In genomic region chr11:69888671-69889076, GRCh38 we compare ENCODE assay signal across 8 cellular contexts.
DNase-seq lines count a peak whose midpoint lies in the region; ATAC-seq and TF ChIP-seq lines count a peak whose summit lies in the region.

No MANE protein-coding gene starts in this region.

- DNase-seq in AG09319 (ENCODE audit: extremely low read depth, low read depth) (peak; percentile 16), GM20000 (ENCODE audit: low spot score) (peak; percentile 86), NCI-H510A treated with DMSO at 0.1 percent for 48 hours (lab: John Stamatoyannopoulos, UW) (peak; percentile 9), mesendoderm (peak; percentile 85)
- peak; percentile 69 for DNase-seq in activated CD4-positive, alpha-beta memory T cell treated with anti-CD3 and anti-CD28 coated beads, Interleukin-2, amount 10 ng/mL, durations not matched to agents 7 days and 5 days
- DNase-seq in effector CD8-positive, alpha-beta T cell (lab: John Stamatoyannopoulos, UW) = peak; percentile 52
- peak; percentile 86 for DNase-seq in stimulated activated CD8-positive, alpha-beta memory T cell treated with anti-CD3 and anti-CD28 coated beads, Interleukin-4, amount 100 ng/mL, for 48 hours

- H2AK5ac ChIP-seq in mesendoderm (ENCODE audit: low read length) = no peak overlapping the region

- H3K4me1 ChIP-seq in mesendoderm (ENCODE audit: control insufficient read depth, low read depth, low read length) = no peaks in the 10 kb centered on the region

- no peak overlapping the region for H3K27ac ChIP-seq in mesendoderm (ENCODE audit: low read depth, low read length)

- POLR2A ChIA-PET in activated CD4-positive, alpha-beta memory T cell treated with anti-CD3 and anti-CD28 coated beads, Interleukin-2, amount 10 ng/mL, durations not matched to agents 7 days and 5 days (lab: Charles Lee) = no interaction called here

- no peak overlapping the region for H3K18ac ChIP-seq in mesendoderm (ENCODE audit: low read length)

- H4K8ac ChIP-seq in mesendoderm (ENCODE audit: low read depth, low read length) = no peak overlapping the region

- CTCF ChIA-PET in activated CD4-positive, alpha-beta memory T cell treated with anti-CD3 and anti-CD28 coated beads, Interleukin-2, amount 10 ng/mL, durations not matched to agents 7 days and 5 days (lab: Charles Lee) = interaction anchor here (0.7 to 1.4 kb wide), 3 partner anchors 15 to 236 kb away, joined by 3 to 4 read pairs (median 3); no protein-coding TSS in a partner anchor

- H4K5ac ChIP-seq in mesendoderm (ENCODE audit: low read length) = no peak overlapping the region

- H3K27ac Mint-ChIP-seq in activated CD4-positive, alpha-beta memory T cell treated with anti-CD3 and anti-CD28 coated beads, Interleukin-2, amount 10 ng/mL, durations not matched to agents 7 days and 5 days = no peak overlapping the region

- H2BK15ac ChIP-seq in mesendoderm (replicated peaks; ENCODE audit: low read depth) = no peak overlapping the region

- ATAC-seq in HG03460 (IDR thresholded peaks at IDR 0.05; ENCODE audit: unreplicated experiment) = no peak

- H3K36me3 Mint-ChIP-seq in activated CD4-positive, alpha-beta memory T cell treated with anti-CD3 and anti-CD28 coated beads, Interleukin-2, amount 10 ng/mL, durations not matched to agents 7 days and 5 days (ENCODE audit: low read depth) = no peaks in the 10 kb centered on the region

- H3K4me1 Mint-ChIP-seq in activated CD4-positive, alpha-beta memory T cell treated with anti-CD3 and anti-CD28 coated beads, Interleukin-2, amount 10 ng/mL, durations not matched to agents 7 days and 5 days = no peaks in the 10 kb centered on the region

- H3K9me3 Mint-ChIP-seq in activated CD4-positive, alpha-beta memory T cell treated with anti-CD3 and anti-CD28 coated beads, Interleukin-2, amount 10 ng/mL, durations not matched to agents 7 days and 5 days = no peaks in the 10 kb centered on the region

- H3K79me1 ChIP-seq in mesendoderm (ENCODE audit: low read length) = no peaks in the 10 kb centered on the region

- H2BK5ac ChIP-seq in mesendoderm (ENCODE audit: low read length) = no peak overlapping the region

- no peak overlapping the region for H3K9ac ChIP-seq in mesendoderm (ENCODE audit: low read length)

- no peak overlapping the region for H3K4ac ChIP-seq in mesendoderm (ENCODE audit: low read depth, low read length)

- H3K4me2 ChIP-seq in mesendoderm (ENCODE audit: low read length) = no peak overlapping the region

- no peaks in the 10 kb centered on the region for H3K27me3 ChIP-seq in mesendoderm (ENCODE audit: insufficient read depth, low read length, poor library complexity)

- H3K36me3 ChIP-seq in mesendoderm (ENCODE audit: control insufficient read depth, insufficient read depth, low read length) = no peaks in the 10 kb centered on the region

- WGBS in mesendoderm (ENCODE audit: extremely low coverage, insufficient coverage, low lambda C conversion rate) = no CpG with 5 or more reads among the region's 7 CpGs

- no peak overlapping the region for H3K56ac ChIP-seq in mesendoderm (ENCODE audit: low read length)

- no peak overlapping the region for H3K23ac ChIP-seq in mesendoderm (ENCODE audit: low read length)

- no peaks in the 10 kb centered on the region for H3K79me2 ChIP-seq in mesendoderm (ENCODE audit: control insufficient read depth, insufficient read depth, low read length)

- H2BK120ac ChIP-seq in mesendoderm (ENCODE audit: low read depth, low read length) = no peak overlapping the region

- H3K27me3 Mint-ChIP-seq in activated CD4-positive, alpha-beta memory T cell treated with anti-CD3 and anti-CD28 coated beads, Interleukin-2, amount 10 ng/mL, durations not matched to agents 7 days and 5 days = peaks cover 6% of the 10 kb centered on the region

- TF ChIP-seq CTCF in AG09319 (IDR thresholded peaks at IDR 0.05; ENCODE audit: low read depth, low read length) = peak; percentile 95
- TF ChIP-seq CTCF in GM20000 (IDR thresholded peaks at IDR 0.05; ENCODE audit: extremely low read depth, missing control alignments) = peak; percentile 95

- no peak overlapping the region for H3K4me3 Mint-ChIP-seq in activated CD4-positive, alpha-beta memory T cell treated with anti-CD3 and anti-CD28 coated beads, Interleukin-2, amount 10 ng/mL, durations not matched to agents 7 days and 5 days

- H3K4me3 ChIP-seq in mesendoderm (ENCODE audit: low read length) = no peak overlapping the region

Comparison
In these comparisons a context has a peak if more than half of its experiments do, and no peak if none do; other contexts are left out.
1. DNase-seq: peak in every context shown above with its lines; median percentile 86 in GM20000; 86 in stimulated activated CD8-positive, alpha-beta memory T cell treated with anti-CD3 and anti-CD28 coated beads, Interleukin-4, amount 100 ng/mL, for 48 hours; 85 in mesendoderm; 69 in activated CD4-positive, alpha-beta memory T cell treated with anti-CD3 and anti-CD28 coated beads, Interleukin-2, amount 10 ng/mL, durations not matched to agents 7 days and 5 days; 52 in effector CD8-positive, alpha-beta T cell; 16 in AG09319; 9 in NCI-H510A treated with DMSO at 0.1 percent for 48 hours.